ENCODE assay signal across 1 cellular context in genomic region chr9:69181908-69182353, GRCh38.
TF ChIP-seq lines count a peak whose summit lies in the region.

No MANE protein-coding gene starts in this region.

TF ChIP-seq in IMR-90, 13 proteins besides CTCF, POLR2A, EP300 and RAD21 (continued from another document):
- no peak for TF ChIP-seq ELK1 (IDR thresholded peaks at IDR 0.05; ENCODE audit: borderline replicate concordance, low read depth, low read length)
- TF ChIP-seq RFX5 (IDR thresholded peaks at IDR 0.05; ENCODE audit: low read depth, low read length): no peak
- no peak for TF ChIP-seq RCOR1 (IDR thresholded peaks at IDR 0.05; ENCODE audit: insufficient replicate concordance, low read length)
- TF ChIP-seq BHLHE40 (IDR thresholded peaks at IDR 0.05; ENCODE audit: low read depth, low read length): no peak
- no peak for TF ChIP-seq MAFK (IDR thresholded peaks at IDR 0.05; ENCODE audit: low read depth, low read length)
- TF ChIP-seq FOS (IDR thresholded peaks at IDR 0.05; ENCODE audit: low read depth, low read length): no peak
- TF ChIP-seq MXI1 (IDR thresholded peaks at IDR 0.05; ENCODE audit: borderline replicate concordance, low read depth, low read length): no peak
- TF ChIP-seq CHD1 (IDR thresholded peaks at IDR 0.05; ENCODE audit: low read depth, low read length): no peak
